9 cellular contexts compared by ENCODE assay signal in the genomic region with DNA sequence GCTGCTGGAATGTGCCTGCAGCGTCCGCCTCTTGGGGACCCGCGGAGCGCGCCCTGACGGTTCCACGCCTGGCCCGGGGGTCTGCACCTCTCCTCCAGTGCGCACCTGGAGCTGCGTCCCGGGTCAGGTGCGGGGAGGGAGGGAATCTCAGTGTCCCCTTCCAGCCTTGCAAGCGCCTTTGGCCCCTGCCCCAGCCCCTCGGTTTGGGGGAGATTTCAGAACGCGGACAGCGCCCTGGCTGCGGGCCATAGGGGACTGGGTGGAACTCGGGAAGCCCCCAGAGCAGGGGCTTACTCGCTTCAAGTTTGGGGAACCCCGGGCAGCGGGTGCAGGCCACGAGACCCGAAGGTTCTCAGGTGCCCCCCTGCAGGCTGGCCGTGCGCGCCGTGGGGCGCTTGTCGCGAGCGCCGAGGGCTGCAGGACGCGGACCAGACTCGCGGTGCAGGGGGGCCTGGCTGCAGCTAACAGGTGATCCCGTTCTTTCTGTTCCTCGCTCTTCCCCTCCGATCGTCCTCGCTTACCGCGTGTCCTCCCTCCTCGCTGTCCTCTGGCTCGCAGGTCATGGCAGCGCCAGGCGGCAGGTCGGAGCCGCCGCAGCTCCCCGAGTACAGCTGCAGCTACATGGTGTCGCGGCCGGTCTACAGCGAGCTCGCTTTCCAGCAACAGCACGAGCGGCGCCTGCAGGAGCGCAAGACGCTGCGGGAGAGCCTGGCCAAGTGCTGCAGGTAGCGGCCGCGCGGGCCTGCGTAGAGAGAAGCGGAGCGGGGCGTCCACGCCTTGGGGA. TPM values are rescaled to one million over a fixed set of nuclear protein-coding genes. Genes with fewer than 3 reads are reported as not detected.
DNase-seq lines count a peak whose midpoint lies in the region; ATAC-seq, FAIRE-seq and TF ChIP-seq lines count a peak whose summit lies in the region.
"Had no signal": no experiment of that assay in that cellular context is flagged by ENCODE, and none has a peak within 500 bp of the region (broad histone marks: within the 10 kb centered on the region; RNA-seq: fewer than 3 reads in every experiment).

No MANE protein-coding gene starts in this region.

- peak overlapping the region; percentile 78 for H2AFZ ChIP-seq in SK-N-SH (ENCODE audit: low read depth)
- no peak overlapping the region for H2AFZ ChIP-seq in K562 (ENCODE audit: low read depth, low read length)

- H3K79me2 ChIP-seq in SK-N-SH (ENCODE audit: insufficient read depth), result no peaks in the 10 kb centered on the region
- no peaks in the 10 kb centered on the region for H3K79me2 ChIP-seq in K562 (ENCODE audit: control insufficient read depth, insufficient read depth, low read length)

- intact Hi-C loops in K562 (cut with micrococcal nuclease) (no loop called here), spleen (cut with DNase I; ENCODE audit: low total_unique reads) (no loop called here)

- H3F3A ChIP-seq in SK-N-SH (replicated peaks; ENCODE audit: insufficient read depth), result no peaks in the 10 kb centered on the region

- H3K36me3 ChIP-seq in SK-N-SH (replicated peaks in 1 of 2; ENCODE audit: control insufficient read depth in 1 of 2, insufficient read depth in 2 of 2, low read length in 1 of 2) (no peaks in the 10 kb centered on the region), K562 (ENCODE audit: control insufficient read depth, insufficient read depth, low read length) (no peaks in the 10 kb centered on the region), spleen (no peaks in the 10 kb centered on the region)

- H4K20me1 ChIP-seq in SK-N-SH (ENCODE audit: insufficient read depth), result no peaks in the 10 kb centered on the region
- no peaks in the 10 kb centered on the region for H4K20me1 ChIP-seq in K562 (replicated peaks; ENCODE audit: control insufficient read depth, insufficient read depth, low read length)

- CTCF ChIA-PET in SK-N-SH (lab: Yijun Ruan, JAX), result interaction anchor here (0.6 to 2.2 kb wide), 27 partner anchors 9 to 1067 kb away, joined by 3 to 14 read pairs (median 3); no protein-coding TSS in a partner anchor
- CTCF ChIA-PET in K562 (lab: Yijun Ruan, JAX; ENCODE audit: low intra/inter-chr PET ratio), result no interaction called here

- in situ Hi-C loops in K562 (cut with MboI), result no loop called here

- ATAC-seq in HG03354 (IDR thresholded peaks at IDR 0.05; ENCODE audit: poor library complexity, severe bottlenecking, unreplicated experiment) (peak; percentile 68), K562 (no peak), HG03095 (IDR thresholded peaks at IDR 0.05; ENCODE audit: unreplicated experiment) (no peak)

- 5% methylated on average over 42 of the region's 73 CpGs for WGBS in SK-N-SH (ENCODE audit: low lambda C conversion rate)
- WGBS in K562 (ENCODE audit: insufficient coverage, low coverage, missing lambda C conversion rate), result 85% methylated on average over 46 of the region's 73 CpGs
- 0 to 1% (median 1%) methylated on average over 39 to 73 of the region's 73 CpGs for WGBS in spleen, 5 donors

- H3K27ac ChIP-seq in SK-N-SH (ENCODE audit: low read depth in 2 of 2, low read length in 1 of 2) (no peak overlapping the region), K562 (ENCODE audit: extremely low read depth, low read depth, low read length) (no peak overlapping the region), spleen (no peak overlapping the region)

- no peaks in the 10 kb centered on the region for H3K9me1 ChIP-seq in K562 (ENCODE audit: control insufficient read depth, insufficient read depth, low read length)

- BruUV-seq in K562 (replicated peaks; lab: Mats Ljungman, UMichigan), result no TSS peak

- H3K4me1 ChIP-seq in SK-N-SH (ENCODE audit: control insufficient read depth in 1 of 2, insufficient read depth in 2 of 2, low read depth in 1 of 2, low read length in 1 of 2) (peaks cover 0 to 14% of the 10 kb centered on the region in 2 experiments; a peak in 1 of 4 replicates), K562 (replicated peaks in 1 of 2; ENCODE audit: control insufficient read depth in 2 of 2, insufficient read depth in 2 of 2, low read length in 2 of 2) (peaks cover 12% of the 10 kb centered on the region in 2 experiments; a peak in 4 of 5 replicates), spleen (peaks cover 7 to 30% (median 25%) of the 10 kb centered on the region in 6 donors)

- H3K9me3 ChIP-seq in SK-N-SH (no peaks in the 10 kb centered on the region), K562 (replicated peaks; ENCODE audit: control insufficient read depth, insufficient read depth, low read depth, low read length) (no peaks in the 10 kb centered on the region), spleen (no peaks in the 10 kb centered on the region)

- TF ChIP-seq RAD21 in SK-N-SH (IDR thresholded peaks at IDR 0.05; ENCODE audit: low read length) (peak; percentile 52), K562 (CRISPR knock-in tag; conservative IDR thresholded peaks at IDR 0.05 in 1 of 2, IDR thresholded peaks at IDR 0.05 in 1 of 2) (no peak)

- TF ChIP-seq CTCF in SK-N-SH (IDR thresholded peaks at IDR 0.05) (no peak), K562 (IDR thresholded peaks at IDR 0.05 in 2 of 3, conservative IDR thresholded peaks at IDR 0.05 in 1 of 3; ENCODE audit: insufficient read depth in 2 of 3, low read depth in 1 of 3, low read length in 3 of 3) (no peak), spleen (IDR thresholded peaks at IDR 0.05 in 8 of 11, conservative IDR thresholded peaks at IDR 0.05 in 3 of 11) (peak in 3 of 11 experiments; percentile 9 to 26 (median 9))

- no peak for TF ChIP-seq EP300 in SK-N-SH (IDR thresholded peaks at IDR 0.05; ENCODE audit: borderline replicate concordance in 1 of 2, low read depth in 1 of 2, low read length in 1 of 2)
- no peak for TF ChIP-seq EP300 in K562 (IDR thresholded peaks at IDR 0.05; ENCODE audit: low read length)

- H3K27me3 ChIP-seq in SK-N-SH (ENCODE audit: insufficient read depth), result peaks cover 15% of the 10 kb centered on the region
- no peaks in the 10 kb centered on the region for H3K27me3 ChIP-seq in K562 (ENCODE audit: control insufficient read depth in 2 of 2, insufficient read depth in 2 of 2, low read length in 2 of 2)
- H3K27me3 ChIP-seq in spleen (replicated peaks in 1 of 7), result peaks cover 0 to 53% (median 32%) of the 10 kb centered on the region in 7 donors

- no peak for TF ChIP-seq POLR2A in K562 (conservative IDR thresholded peaks at IDR 0.05)
- no peak for TF ChIP-seq POLR2A in spleen (IDR thresholded peaks at IDR 0.05)

- H3K4me3 ChIP-seq in SK-N-SH (ENCODE audit: low read depth in 2 of 2, low read length in 1 of 2), result peak overlapping the region; percentile 65
- H3K4me3 ChIP-seq in K562, result no peak overlapping the region
- peak overlapping the region; percentile 38 to 79 (median 54) for H3K4me3 ChIP-seq in spleen

- DNase-seq in DMS 273 (lab: John Stamatoyannopoulos, UW; ENCODE audit: unreplicated experiment) (peak; percentile 92), DMS 273 treated with DMSO at 0.1 percent for 48 hours (lab: John Stamatoyannopoulos, UW) (no peak), SK-N-SH (peak; percentile 84), K562 (ENCODE audit: extremely low read depth in 1 of 4, low spot score in 3 of 4) (no peak), iPS-NIHi11 (ENCODE audit: low spot score) (peak; percentile 67), spleen (peak; percentile 90)

- no peak overlapping the region for H3K9ac ChIP-seq in SK-N-SH
- H3K9ac ChIP-seq in K562 (ENCODE audit: insufficient read depth in 1 of 2, low read depth in 2 of 2, low read length in 2 of 2), result no peak overlapping the region

- no peak for FAIRE-seq in K562 (lab: Jason Lieb, UNC)
- FAIRE-seq: A204.1 had no signal

- H3K9me2 ChIP-seq in SK-N-SH, result no peaks in the 10 kb centered on the region

- POLR2A ChIA-PET in SK-N-SH (lab: Yijun Ruan, JAX), result no interaction called here
- POLR2A ChIA-PET in K562 (lab: Yijun Ruan, JAX), result no interaction called here

- peak overlapping the region; percentile 91 for H3K4me2 ChIP-seq in SK-N-SH
- no peak overlapping the region for H3K4me2 ChIP-seq in K562 (ENCODE audit: insufficient read depth, low read length)

TF ChIP-seq in SK-N-SH, 30 proteins besides CTCF, POLR2A, EP300 and RAD21 (continues in another document):
- no peak for TF ChIP-seq NRF1 (IDR thresholded peaks at IDR 0.05; ENCODE audit: low read depth, low read length)

TF ChIP-seq in K562, 482 proteins besides CTCF, POLR2A, EP300 and RAD21 (continues in another document):
- 0 out of 2 replicates have a peak, but pooled peaks have one; percentile 9 for TF ChIP-seq PHF8 (IDR thresholded peaks at IDR 0.05; ENCODE audit: borderline replicate concordance, low read length)

RNA-seq across cellular contexts. Expression of gene SLC26A4, which starts 0.6 kb away (rescaled TPM):
- polyA plus RNA-seq in SK-N-SH (2012; rRNA removed), result 0.61 and 0.78 TPM in 2 replicates
- 0.70 and 1.00 TPM in 2 replicates for polyA plus RNA-seq in SK-N-SH (2012; cell fraction: cytosol; rRNA removed)
- polyA plus RNA-seq in SK-N-SH (2012; cell fraction: nucleus; rRNA removed), result 0.39 and 0.49 TPM in 2 replicates
- 0.23 and 1.2 TPM in 2 replicates for total RNA-seq in K562 (2011; cell fraction: chromatin; rRNA removed; ENCODE audit: low replicate concordance)
- 0.26 and 0.33 TPM in 2 replicates for total RNA-seq in K562 (2011; cell fraction: nucleolus; rRNA removed)
- total RNA-seq in K562 (2011; cell fraction: nucleoplasm; rRNA removed), result 0.22 and 0.92 TPM in 2 replicates
- total RNA-seq in K562 (2014; rRNA removed), result 0.09 and 0.29 TPM in 2 replicates
- total RNA-seq in K562 (2014; rRNA removed; fragmentation: Illumina TruSeq; extraction: Trizol), result 0.26 and 0.33 TPM in 2 replicates
- total RNA-seq in K562 (2015; rRNA removed; fragmentation: Illumina TruSeq; extraction: Trizol), result 0.11 and 0.43 TPM in 2 replicates
- 0.54 and 0.55 TPM in 2 replicates for total RNA-seq in K562 (2021)
- 0.37 and 0.54 TPM in 2 replicates for polyA plus RNA-seq in K562 (2011; rRNA removed)
- 0.13 and 0.16 TPM in 2 replicates for polyA plus RNA-seq in K562 (2011; cell fraction: cytosol; rRNA removed)
- polyA plus RNA-seq in K562 (2011; cell fraction: nucleus; rRNA removed), result 0.24 and 0.28 TPM in 2 replicates
- polyA plus RNA-seq in K562 (2012), result 0.29 and 0.38 TPM in 2 replicates
- polyA plus RNA-seq in K562 (2014; fragmentation: Illumina TruSeq; extraction: Trizol), result 0.22 and 0.28 TPM in 2 replicates
- polyA plus RNA-seq in K562 (2014; fragmentation: Nextera tagmentation; extraction: Ambion mirVana), result under 1 TPM; 0.10 to 0.18 TPM
- polyA plus RNA-seq in K562 (2014; rRNA removed), result 0.27 and 1.2 TPM in 2 replicates
- polyA minus RNA-seq in K562 (2011; rRNA and poly(A)+ RNA removed), result 0.81 and 0.96 TPM in 2 replicates
- 1.3 TPM in 1 of 2 replicates, not detected in the other for polyA minus RNA-seq in K562 (2011; cell fraction: cytosol; rRNA and poly(A)+ RNA removed)
- polyA minus RNA-seq in K562 (2011; cell fraction: nucleus; rRNA and poly(A)+ RNA removed), result 0.33 TPM in 1 of 2 replicates, not detected in the other
- under 1 TPM; 0.09 to 0.75 (median 0.35) TPM for total RNA-seq in spleen
- under 1 TPM; 0.10 to 0.24 (median 0.17) TPM for polyA plus RNA-seq in spleen

Comparison
In these comparisons a context has a peak if more than half of its experiments do, and no peak if none do; other contexts are left out.
1. DNase-seq: peak in DMS 273 (single experiment), SK-N-SH (single experiment), iPS-NIHi11 (single experiment) and spleen (single experiment); none in DMS 273 treated with DMSO at 0.1 percent for 48 hours (single experiment) and K562 (0 of 4).